ENCODE assay signal across 18 cellular contexts in the genomic region with DNA sequence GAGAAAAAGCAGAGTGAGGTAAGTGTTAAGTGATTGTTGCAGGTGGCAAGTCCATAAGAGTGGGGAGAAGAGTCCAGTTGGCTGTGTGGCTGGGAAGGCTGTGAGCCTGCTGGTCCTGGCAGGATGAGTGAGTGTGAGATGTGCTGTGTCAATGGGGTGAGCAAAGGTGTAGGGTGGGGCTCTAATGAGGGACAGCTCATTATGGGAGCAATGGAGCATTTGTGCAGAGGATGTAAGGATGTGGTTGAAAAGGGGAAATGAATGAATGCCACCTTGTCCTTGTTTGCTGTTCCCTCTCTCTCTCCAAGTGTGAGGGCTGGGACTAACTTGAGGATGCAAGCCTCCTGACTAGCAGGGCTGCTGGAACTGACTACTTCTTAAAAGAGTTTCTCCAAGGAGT.
DNase-seq lines count a peak whose midpoint lies in the region; ATAC-seq and TF ChIP-seq lines count a peak whose summit lies in the region.
"Had no signal": no experiment of that assay in that cellular context is flagged by ENCODE, and none has a peak within 500 bp of the region (broad histone marks: within the 10 kb centered on the region; RNA-seq: fewer than 3 reads in every experiment).

No MANE protein-coding gene starts in this region.

- H3K27ac ChIP-seq in right cardiac atrium (ENCODE audit: low read length) = no peak overlapping the region
- H3K27ac ChIP-seq: BLaER1, PC-9 had no signal

- no peak for TF ChIP-seq CTCF in progenitor cell of endocrine pancreas (IDR thresholded peaks at IDR 0.05; ENCODE audit: unreplicated experiment)

- H3K27me3 Mint-ChIP-seq in progenitor cell of endocrine pancreas = no peaks in the 10 kb centered on the region

- intact Hi-C loops in right cardiac atrium (cut with DNase I) = no loop called here

- H3K27me3 ChIP-seq in right cardiac atrium (ENCODE audit: control insufficient read depth, insufficient read depth) = no peaks in the 10 kb centered on the region
- H3K27me3 ChIP-seq: BLaER1 had no signal

- H3K9me3 Mint-ChIP-seq in progenitor cell of endocrine pancreas (ENCODE audit: low read depth) = no peaks in the 10 kb centered on the region
- H3K9me3 Mint-ChIP-seq: CD8-positive, alpha-beta T cell; GM23338; T-helper 1 cell treated with Interleukin-12 subunit alpha and Interleukin-12 subunit beta and Interleukin-4 antibody, amounts not matched to agents 30 μg/mL and 1 μg/mL, for 36 hours had no signal

- DNase-seq in NCI-H510A treated with DMSO at 0.1 percent for 48 hours (lab: John Stamatoyannopoulos, UW) (peak; percentile 74), NCI-H510A (lab: John Stamatoyannopoulos, UW) (no peak), Daoy (ENCODE audit: low read depth) (peak; percentile 33), SW480 (ENCODE audit: low spot score) (peak; percentile 16), progenitor cell of endocrine pancreas (ENCODE audit: low spot score, unreplicated experiment) (no peak), D341Med (ENCODE audit: low spot score) (no peak), NCI-H446 treated with DMSO at 0.1 percent for 48 hours (lab: John Stamatoyannopoulos, UW) (no peak), right cardiac atrium (no peak)
- DNase-seq: CD8-positive, alpha-beta T cell; HCEC 1CT; NCI-H1417 treated with DMSO at 0.1 percent for 48 hours; NCI-H1930; NCI-H2171; PC-9 had no signal

- no peak overlapping the region for H3K4me3 ChIP-seq in right cardiac atrium (ENCODE audit: low read length)
- H3K4me3 ChIP-seq: BLaER1, GM23338, K562, PC-9 had no signal

- no peak overlapping the region for H3K4me3 Mint-ChIP-seq in progenitor cell of endocrine pancreas (ENCODE audit: low read depth)
- H3K4me3 Mint-ChIP-seq: CD8-positive, alpha-beta T cell; GM23338; T-helper 1 cell treated with Interleukin-12 subunit alpha and Interleukin-12 subunit beta and Interleukin-4 antibody, amounts not matched to agents 30 μg/mL and 1 μg/mL, for 36 hours had no signal

- no peaks in the 10 kb centered on the region for H3K9me3 ChIP-seq in right cardiac atrium (ENCODE audit: control insufficient read depth, low read length)
- H3K9me3 ChIP-seq: BLaER1 had no signal

- H3K27ac Mint-ChIP-seq in progenitor cell of endocrine pancreas = peak overlapping the region; percentile 26
- H3K27ac Mint-ChIP-seq: CD8-positive, alpha-beta T cell; GM23338; T-helper 1 cell treated with Interleukin-12 subunit alpha and Interleukin-12 subunit beta and Interleukin-4 antibody, amounts not matched to agents 30 μg/mL and 1 μg/mL, for 36 hours had no signal

- H3K4me1 Mint-ChIP-seq in progenitor cell of endocrine pancreas (ENCODE audit: low read depth) = no peaks in the 10 kb centered on the region

- peaks cover 4% of the 10 kb centered on the region for H3K4me1 ChIP-seq in right cardiac atrium (ENCODE audit: control insufficient read depth, insufficient read depth, low read length)

- H3K36me3 Mint-ChIP-seq in progenitor cell of endocrine pancreas (ENCODE audit: insufficient read depth) = peaks cover 6% of the 10 kb centered on the region
- H3K36me3 Mint-ChIP-seq: CD8-positive, alpha-beta T cell had no signal

- ATAC-seq in right cardiac atrium = no peak
- ATAC-seq: CD8-positive, alpha-beta T cell; GM23338; K562 had no signal

Comparison
In these comparisons a context has a peak if more than half of its experiments do, and no peak if none do; other contexts are left out.
1. DNase-seq: peak in NCI-H510A treated with DMSO at 0.1 percent for 48 hours (single experiment), Daoy (single experiment) and SW480 (single experiment); none in NCI-H510A (single experiment), progenitor cell of endocrine pancreas (single experiment), D341Med (single experiment), NCI-H446 treated with DMSO at 0.1 percent for 48 hours (single experiment) and right cardiac atrium (0 of 3).